Comparison of ENCODE assay signal across 16 cellular contexts in genomic region chr5:132470596-132470995, GRCh38. TPM values are rescaled to one million over a fixed set of nuclear protein-coding genes. Genes with fewer than 3 reads are reported as not detected.
A peak's percentile ranks its signal among the peaks of the same experiment; 100 is the strongest.
DNase-seq lines count a peak whose midpoint lies in the region; ATAC-seq and TF ChIP-seq lines count a peak whose summit lies in the region.
"Had no signal": no experiment of that assay in that cellular context is flagged by ENCODE, and none has a peak within 500 bp of the region (broad histone marks: within the 10 kb centered on the region; RNA-seq: fewer than 3 reads in every experiment).

No MANE protein-coding gene starts in this region.

- H3K27ac Mint-ChIP-seq in activated CD8-positive, alpha-beta memory T cell treated with anti-CD3 and anti-CD28 coated beads, Interleukin-2, amount 10 ng/mL, durations not matched to agents 7 days and 5 days = peak overlapping the region; percentile 34
- H3K27ac Mint-ChIP-seq in stimulated activated effector memory CD8-positive, alpha-beta T cell treated with anti-CD3 and anti-CD28 coated beads, Interleukin-12 subunit alpha, Interleukin-12 subunit beta, amount 100 ng/mL, for 72 hours = peak overlapping the region; percentile 77
- H3K27ac Mint-ChIP-seq: neural progenitor cell had no signal

- ATAC-seq in activated CD8-positive, alpha-beta memory T cell treated with anti-CD3 and anti-CD28 coated beads, Interleukin-2, amount 10 ng/mL, durations not matched to agents 7 days and 5 days = no peak
- no peak for ATAC-seq in stimulated activated effector memory CD8-positive, alpha-beta T cell treated with anti-CD3 and anti-CD28 coated beads, Interleukin-12 subunit alpha, Interleukin-12 subunit beta, amount 100 ng/mL, for 72 hours
- ATAC-seq in HG02884 (IDR thresholded peaks at IDR 0.05; ENCODE audit: unreplicated experiment) = no peak
- ATAC-seq in HG03139 (IDR thresholded peaks at IDR 0.05; ENCODE audit: unreplicated experiment) = no peak
- ATAC-seq: esophagus mucosa, left lobe of liver had no signal

- H3K36me3 ChIP-seq in KOPT-K1 (ENCODE audit: insufficient read depth, low read length) (peaks cover 38% of the 10 kb centered on the region), hepatocyte (replicated peaks; ENCODE audit: insufficient read depth, low read depth) (no peaks in the 10 kb centered on the region)
- H3K36me3 ChIP-seq: neural progenitor cell had no signal

- CTCF ChIA-PET in activated CD8-positive, alpha-beta memory T cell treated with anti-CD3 and anti-CD28 coated beads, Interleukin-2, amount 10 ng/mL, durations not matched to agents 7 days and 5 days (lab: Charles Lee) = interaction anchor here (1.4 to 7.1 kb wide), 4 partner anchors 8 to 45 kb away, joined by 5 to 68 read pairs (median 30); no protein-coding TSS in a partner anchor

- H3K4me1 Mint-ChIP-seq in activated CD8-positive, alpha-beta memory T cell treated with anti-CD3 and anti-CD28 coated beads, Interleukin-2, amount 10 ng/mL, durations not matched to agents 7 days and 5 days = peaks cover 97% of the 10 kb centered on the region
- peaks cover 94% of the 10 kb centered on the region for H3K4me1 Mint-ChIP-seq in stimulated activated effector memory CD8-positive, alpha-beta T cell treated with anti-CD3 and anti-CD28 coated beads, Interleukin-12 subunit alpha, Interleukin-12 subunit beta, amount 100 ng/mL, for 72 hours

- no peak overlapping the region for H3K4me3 Mint-ChIP-seq in activated CD8-positive, alpha-beta memory T cell treated with anti-CD3 and anti-CD28 coated beads, Interleukin-2, amount 10 ng/mL, durations not matched to agents 7 days and 5 days
- no peak overlapping the region for H3K4me3 Mint-ChIP-seq in stimulated activated effector memory CD8-positive, alpha-beta T cell treated with anti-CD3 and anti-CD28 coated beads, Interleukin-12 subunit alpha, Interleukin-12 subunit beta, amount 100 ng/mL, for 72 hours
- H3K4me3 Mint-ChIP-seq: neural progenitor cell had no signal

- no peak for TF ChIP-seq CTCF in hepatocyte (IDR thresholded peaks at IDR 0.05; ENCODE audit: poor library complexity)

- H3K36me3 Mint-ChIP-seq in activated CD8-positive, alpha-beta memory T cell treated with anti-CD3 and anti-CD28 coated beads, Interleukin-2, amount 10 ng/mL, durations not matched to agents 7 days and 5 days = peaks cover 25% of the 10 kb centered on the region
- H3K36me3 Mint-ChIP-seq in stimulated activated effector memory CD8-positive, alpha-beta T cell treated with anti-CD3 and anti-CD28 coated beads, Interleukin-12 subunit alpha, Interleukin-12 subunit beta, amount 100 ng/mL, for 72 hours = peaks cover 48% of the 10 kb centered on the region
- H3K36me3 Mint-ChIP-seq: neural progenitor cell had no signal

- H3K9me3 ChIP-seq in KOPT-K1 (ENCODE audit: insufficient read depth, low read length, poor library complexity, severe bottlenecking) = no peaks in the 10 kb centered on the region
- H3K9me3 ChIP-seq in hepatocyte (ENCODE audit: low read depth) = no peaks in the 10 kb centered on the region

- no peaks in the 10 kb centered on the region for H3K27me3 Mint-ChIP-seq in activated CD8-positive, alpha-beta memory T cell treated with anti-CD3 and anti-CD28 coated beads, Interleukin-2, amount 10 ng/mL, durations not matched to agents 7 days and 5 days

- no peaks in the 10 kb centered on the region for H4K20me1 ChIP-seq in hepatocyte (ENCODE audit: insufficient read depth, poor library complexity, severe bottlenecking)

- no peak overlapping the region for H3K4me2 ChIP-seq in hepatocyte
- H3K4me2 ChIP-seq: neural progenitor cell had no signal

- peak; percentile 39 for DNase-seq in activated CD8-positive, alpha-beta memory T cell treated with anti-CD3 and anti-CD28 coated beads, Interleukin-2, amount 10 ng/mL, durations not matched to agents 7 days and 5 days
- DNase-seq in activated CD8-positive, alpha-beta memory T cell treated with anti-CD3 and anti-CD28 coated beads, Interleukin-2, amount 50 U/mL, for 4 hours = no peak
- DNase-seq in hepatocyte (ENCODE audit: low spot score) (no peak), dedifferentiated amniotic fluid mesenchymal stem cell (ENCODE audit: extremely low spot score) (no peak)
- no peak for DNase-seq in stimulated activated effector memory CD8-positive, alpha-beta T cell treated with anti-CD3 and anti-CD28 coated beads, Interleukin-12 subunit alpha, Interleukin-12 subunit beta, amount 100 ng/mL, for 72 hours (ENCODE audit: low spot score in 2 of 2)
- DNase-seq: amniotic stem cell, DMS 273 treated with DMSO at 0.1 percent for 48 hours, GOT3, heart right ventricle, T-helper 9 cell had no signal

- H3K27me3 ChIP-seq in hepatocyte = no peaks in the 10 kb centered on the region
- H3K27me3 ChIP-seq: heart right ventricle, neural progenitor cell had no signal

- no peaks in the 10 kb centered on the region for H3K79me2 ChIP-seq in hepatocyte

- no peaks in the 10 kb centered on the region for H3K9me2 ChIP-seq in hepatocyte (replicated peaks; ENCODE audit: insufficient read depth)

- H3K27ac ChIP-seq in KOPT-K1 (ENCODE audit: low read depth, low read length, poor library complexity, severe bottlenecking) (peak overlapping the region; percentile 99), hepatocyte (peak overlapping the region; percentile 31)
- H3K27ac ChIP-seq: neural progenitor cell had no signal

- no peaks in the 10 kb centered on the region for H3K9me3 Mint-ChIP-seq in activated CD8-positive, alpha-beta memory T cell treated with anti-CD3 and anti-CD28 coated beads, Interleukin-2, amount 10 ng/mL, durations not matched to agents 7 days and 5 days (ENCODE audit: low read depth)
- no peaks in the 10 kb centered on the region for H3K9me3 Mint-ChIP-seq in stimulated activated effector memory CD8-positive, alpha-beta T cell treated with anti-CD3 and anti-CD28 coated beads, Interleukin-12 subunit alpha, Interleukin-12 subunit beta, amount 100 ng/mL, for 72 hours

- WGBS in hepatocyte (ENCODE audit: low lambda C conversion rate, missing lambda C conversion rate) = 86% methylated on average over 1 of the region's 1 CpG

- H2AFZ ChIP-seq in hepatocyte = no peak overlapping the region
- H2AFZ ChIP-seq: neural progenitor cell had no signal

- peaks cover 47% of the 10 kb centered on the region for H3K4me1 ChIP-seq in hepatocyte (ENCODE audit: insufficient read depth)
- H3K4me1 ChIP-seq: neural progenitor cell had no signal

- no peak overlapping the region for H3K4me3 ChIP-seq in hepatocyte
- H3K4me3 ChIP-seq: heart right ventricle, neural progenitor cell had no signal

RNA-seq across cellular contexts. Expression of gene IRF1, which starts 20.0 kb away (rescaled TPM):
- total RNA-seq in activated CD8-positive, alpha-beta memory T cell treated with anti-CD3 and anti-CD28 coated beads, Interleukin-2, amount 10 ng/mL, durations not matched to agents 7 days and 5 days = 100 to 1,000 TPM; 205 to 223 TPM
- total RNA-seq in hepatocyte = 25.6 and 30.9 TPM in 2 replicates
- 35.8 and 44.8 TPM in 2 replicates for polyA plus RNA-seq in hepatocyte
